ENCODE assay signal across 26 cellular contexts in genomic region chr5:96387616-96388015, GRCh38. TPM values are rescaled to one million over a fixed set of nuclear protein-coding genes. Genes with fewer than 3 reads are reported as not detected.
"Had no signal": no experiment of that assay in that cellular context is flagged by ENCODE, and none has a peak within 500 bp of the region (broad histone marks: within the 10 kb centered on the region; RNA-seq: fewer than 3 reads in every experiment).

No MANE protein-coding gene starts in this region.

- DNase-seq: activated CD8-positive, alpha-beta memory T cell treated with anti-CD3 and anti-CD28 coated beads, Interleukin-2, amount 10 ng/mL, durations not matched to agents 7 days and 5 days; activated CD8-positive, alpha-beta T cell treated with anti-CD3 and anti-CD28 coated beads, Interleukin-2, amount 10 ng/mL, durations not matched to agents 7 days and 5 days; activated naive CD4-positive, alpha-beta T cell; activated T-cell treated with anti-CD3 and anti-CD28 coated beads, Interleukin-2, amount 50 U/mL, for 72 hours; anterior cingulate cortex; dermis blood vessel endothelial cell; effector CD4-positive, alpha-beta T cell; islet precursor cell; left ventricle myocardium inferior; mucosa of descending colon; right lobe of liver; stimulated activated CD4-positive, alpha-beta T cell treated with anti-CD3 and anti-CD28 coated beads, Interleukin-12 subunit alpha, Interleukin-12 subunit beta, amount 100 ng/mL, for 4 hours; stimulated activated CD4-positive, alpha-beta T cell treated with anti-CD3 and anti-CD28 coated beads, Interleukin-4, amount 100 ng/mL, for 24 hours; T-helper 17 cell; trophoblast cell had no signal

- H3K4me3 ChIP-seq: esophagus muscularis mucosa, gastroesophageal sphincter, hepatocyte, left ventricle myocardium inferior, lung, mucosa of descending colon, right lobe of liver, skin epidermis, thoracic aorta had no signal

- ATAC-seq: activated CD8-positive, alpha-beta memory T cell treated with anti-CD3 and anti-CD28 coated beads, Interleukin-2, amount 10 ng/mL, durations not matched to agents 7 days and 5 days; activated CD8-positive, alpha-beta T cell treated with anti-CD3 and anti-CD28 coated beads, Interleukin-2, amount 10 ng/mL, durations not matched to agents 7 days and 5 days; activated naive CD4-positive, alpha-beta T cell treated with anti-CD3 and anti-CD28 coated beads, Interleukin-2, amount 50 U/mL, for 72 hours; activated T-cell treated with anti-CD3 and anti-CD28 coated beads, Interleukin-2, amount 50 U/mL, for 72 hours; gastroesophageal sphincter; mucosa of descending colon; natural killer cell treated with Interleukin-12 subunit alpha and Interleukin-12 subunit beta and Interleukin-15 and Interleukin-18, amount 100 ng/mL, for 72 hours; right lobe of liver; stimulated activated effector memory CD8-positive, alpha-beta T cell treated with anti-CD3 and anti-CD28 coated beads, Interleukin-12 subunit alpha, Interleukin-12 subunit beta, amount 100 ng/mL, for 72 hours; T-helper 17 cell; WTC11 had no signal

RNA-seq across cellular contexts. Expression of gene PCSK1, which starts 45.4 kb away (rescaled TPM):
- total RNA-seq: activated CD8-positive, alpha-beta memory T cell treated with anti-CD3 and anti-CD28 coated beads, Interleukin-2, amount 10 ng/mL, durations not matched to agents 7 days and 5 days; activated CD8-positive, alpha-beta T cell treated with anti-CD3 and anti-CD28 coated beads, Interleukin-2, amount 10 ng/mL, durations not matched to agents 7 days and 5 days; activated naive CD4-positive, alpha-beta T cell treated with anti-CD3 and anti-CD28 coated beads, Interleukin-2, amount 50 U/mL, for 72 hours; activated T-cell treated with anti-CD3 and anti-CD28 coated beads, Interleukin-2, amount 50 U/mL, for 72 hours; natural killer cell treated with Interleukin-12 subunit alpha and Interleukin-12 subunit beta and Interleukin-15 and Interleukin-18, amount 100 ng/mL, for 72 hours; renal cortical epithelial cell; right lobe of liver; T-helper 17 cell had no signal
